6 cellular contexts compared by ENCODE assay signal in the genomic region with DNA sequence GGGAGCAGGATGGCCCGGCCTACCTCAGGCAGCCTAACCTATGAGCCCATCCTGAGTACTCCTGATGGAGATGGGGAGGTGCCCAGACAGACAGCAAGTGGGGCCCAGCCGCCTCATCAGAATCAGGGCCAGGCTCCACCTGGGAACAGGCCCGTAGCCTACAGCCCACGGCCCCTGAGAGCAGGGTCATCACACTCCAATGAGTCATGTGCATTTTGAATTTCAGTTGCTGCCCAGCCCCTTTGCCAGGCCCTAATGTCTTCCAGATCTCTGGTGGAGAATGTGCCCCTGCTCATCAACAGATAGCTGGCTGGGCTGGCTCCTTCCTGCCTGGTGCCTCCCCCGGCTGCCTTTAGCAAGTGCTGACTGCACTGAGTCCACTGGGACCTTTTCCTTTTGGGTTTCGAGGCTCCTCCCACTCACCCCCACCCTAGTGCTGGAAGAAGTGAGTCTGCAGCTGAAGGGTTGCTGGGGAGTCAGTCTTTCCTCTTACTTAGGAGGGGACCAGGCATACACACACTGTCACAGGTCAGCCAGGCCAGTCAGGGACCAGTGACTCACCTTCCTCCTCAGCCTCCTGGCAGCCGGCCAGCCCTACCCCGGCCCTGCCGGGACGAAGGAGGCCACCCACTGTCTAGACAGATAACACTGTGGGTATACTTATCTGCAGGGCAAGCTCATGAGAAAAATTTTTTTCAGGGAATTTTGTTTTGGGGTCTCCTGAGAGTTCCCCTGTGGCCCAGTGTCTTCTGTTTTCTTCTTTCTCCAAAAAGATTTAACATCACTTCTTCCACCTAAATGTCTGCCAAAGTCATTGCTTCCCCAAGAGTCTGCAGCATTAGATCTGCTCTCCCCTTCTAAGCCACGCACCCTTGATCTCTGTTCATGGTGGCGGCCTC. TPM values are rescaled to one million over a fixed set of nuclear protein-coding genes. Genes with fewer than 3 reads are reported as not detected.
A peak's percentile ranks its signal among the peaks of the same experiment; 100 is the strongest.
DNase-seq lines count a peak whose midpoint lies in the region; ATAC-seq and TF ChIP-seq lines count a peak whose summit lies in the region.

No MANE protein-coding gene starts in this region.

- BruUV-seq in Caco-2 (replicated peaks; lab: Mats Ljungman, UMichigan) = no TSS peak

- H3K27me3 ChIP-seq in Caco-2 (replicated peaks; ENCODE audit: control insufficient read depth, insufficient read depth, low read length) = no peaks in the 10 kb centered on the region; the same call in 1 of the 2 replicates

- H3K4me3 Mint-ChIP-seq in Caco-2 (ENCODE audit: unreplicated experiment) (no peak overlapping the region), mesothelial cell of epicardium (no peak overlapping the region)
- H3K4me3 Mint-ChIP-seq in activated naive CD8-positive, alpha-beta T cell treated with anti-CD3 and anti-CD28 coated beads for 36 hours = no peak overlapping the region

- no peak for ATAC-seq in HG03025 (IDR thresholded peaks at IDR 0.05; ENCODE audit: low FRiP score, unreplicated experiment)

- H3K4me1 ChIP-seq in Caco-2 = peaks cover 12% of the 10 kb centered on the region

- peaks cover 6% of the 10 kb centered on the region for H3K36me3 Mint-ChIP-seq in Caco-2 (ENCODE audit: insufficient read depth, unreplicated experiment)
- peaks cover 2% of the 10 kb centered on the region for H3K36me3 Mint-ChIP-seq in activated naive CD8-positive, alpha-beta T cell treated with anti-CD3 and anti-CD28 coated beads for 36 hours
- H3K36me3 Mint-ChIP-seq in mesothelial cell of epicardium = peaks cover 13% of the 10 kb centered on the region

- CTCF ChIA-PET in Caco-2 (lab: Charles Lee) = no interaction called here

- H3K4me1 Mint-ChIP-seq in Caco-2 (ENCODE audit: low read depth, unreplicated experiment) (peaks cover 5% of the 10 kb centered on the region), mesothelial cell of epicardium (peaks cover 17% of the 10 kb centered on the region)
- H3K4me1 Mint-ChIP-seq in activated naive CD8-positive, alpha-beta T cell treated with anti-CD3 and anti-CD28 coated beads for 36 hours = peaks cover 18% of the 10 kb centered on the region

- H3K27me3 Mint-ChIP-seq in Caco-2 (ENCODE audit: insufficient read depth, unreplicated experiment) (no peaks in the 10 kb centered on the region), mesothelial cell of epicardium (ENCODE audit: low read depth) (no peaks in the 10 kb centered on the region)
- H3K27me3 Mint-ChIP-seq in activated naive CD8-positive, alpha-beta T cell treated with anti-CD3 and anti-CD28 coated beads for 36 hours = no peaks in the 10 kb centered on the region

- DNase-seq in Caco-2 = peak; percentile 43 to 71
- DNase-seq in NCI-H2227 (lab: John Stamatoyannopoulos, UW; ENCODE audit: unreplicated experiment) = peak; percentile 64
- DNase-seq in activated naive CD8-positive, alpha-beta T cell treated with anti-CD3 and anti-CD28 coated beads for 36 hours = peak; percentile 86
- peak in 1 of 2 experiments; percentile 67 for DNase-seq in mesothelial cell of epicardium (ENCODE audit: low spot score in 2 of 2, unreplicated experiment in 2 of 2)
- DNase-seq in cerebellar nuclear complex (lab: John Stamatoyannopoulos, UW) = no peak

- no peak overlapping the region for H3K4me3 ChIP-seq in Caco-2 (ENCODE audit: low read depth, low read length)

- H3K27ac Mint-ChIP-seq in Caco-2 (ENCODE audit: unreplicated experiment) = peak overlapping the region; percentile 33
- peak overlapping the region; percentile 84 for H3K27ac Mint-ChIP-seq in activated naive CD8-positive, alpha-beta T cell treated with anti-CD3 and anti-CD28 coated beads for 36 hours
- H3K27ac Mint-ChIP-seq in mesothelial cell of epicardium = peak overlapping the region; percentile 89

- POLR2A ChIA-PET in Caco-2 (lab: Charles Lee) = no interaction called here

- no peaks in the 10 kb centered on the region for H3K9me3 ChIP-seq in Caco-2

- H3K36me3 ChIP-seq in Caco-2 (ENCODE audit: control insufficient read depth, insufficient read depth, low read length) = no peaks in the 10 kb centered on the region

- intact Hi-C loops in Caco-2 (cut with micrococcal nuclease; ENCODE audit: unreplicated experiment) = no loop called here

- TF ChIP-seq CTCF in Caco-2 (IDR thresholded peaks at IDR 0.05; ENCODE audit: insufficient read depth in 1 of 2, low read depth in 1 of 2, low read length in 1 of 2, severe bottlenecking in 1 of 2, unreplicated experiment in 1 of 2) (no peak), mesothelial cell of epicardium (IDR thresholded peaks at IDR 0.05; ENCODE audit: unreplicated experiment) (no peak)

- no peaks in the 10 kb centered on the region for H3K9me3 Mint-ChIP-seq in Caco-2 (ENCODE audit: unreplicated experiment)
- no peaks in the 10 kb centered on the region for H3K9me3 Mint-ChIP-seq in activated naive CD8-positive, alpha-beta T cell treated with anti-CD3 and anti-CD28 coated beads for 36 hours
- no peaks in the 10 kb centered on the region for H3K9me3 Mint-ChIP-seq in mesothelial cell of epicardium

RNA-seq across cellular contexts. Expression of gene ASIC3, which starts 9.1 kb away (rescaled TPM):
- total RNA-seq in Caco-2 (2022) (0.70 and 1.1 TPM in 2 replicates), mesothelial cell of epicardium (6.1 to 7.9 TPM (median 7.2 TPM) in 3 replicates)
- total RNA-seq in activated naive CD8-positive, alpha-beta T cell treated with anti-CD3 and anti-CD28 coated beads for 36 hours = 1 to 10 TPM; 2.7 to 3.2 TPM

RNA-seq across cellular contexts. Expression of gene ABCB8, which starts 10.9 kb away (rescaled TPM):
- total RNA-seq in Caco-2 (2022) = 30.1 and 30.8 TPM in 2 replicates
- 10 to 100 TPM; 34.3 to 37.6 TPM for total RNA-seq in activated naive CD8-positive, alpha-beta T cell treated with anti-CD3 and anti-CD28 coated beads for 36 hours
- total RNA-seq in mesothelial cell of epicardium = 39.8 to 48.0 TPM (median 40.7 TPM) in 3 replicates

RNA-seq across cellular contexts. Expression of gene ATG9B, which starts 14.9 kb away (rescaled TPM):
- total RNA-seq in Caco-2 (2022) = 4.3 and 4.8 TPM in 2 replicates
- 10 to 100 TPM; 12.3 TPM for total RNA-seq in activated naive CD8-positive, alpha-beta T cell treated with anti-CD3 and anti-CD28 coated beads for 36 hours
- 10.6 to 14.0 TPM (median 11.8 TPM) in 3 replicates for total RNA-seq in mesothelial cell of epicardium

RNA-seq across cellular contexts. Expression of gene CDK5, which starts 18.5 kb away (rescaled TPM):
- total RNA-seq in Caco-2 (2022) = 23.8 and 25.2 TPM in 2 replicates
- 10 to 100 TPM; 13.3 to 16.0 TPM for total RNA-seq in activated naive CD8-positive, alpha-beta T cell treated with anti-CD3 and anti-CD28 coated beads for 36 hours
- total RNA-seq in mesothelial cell of epicardium = 17.0 to 17.5 TPM (median 17.4 TPM) in 3 replicates

RNA-seq across cellular contexts. Expression of gene SLC4A2, which starts 20.2 kb away (rescaled TPM):
- total RNA-seq in Caco-2 (2022) (249 and 255 TPM in 2 replicates), mesothelial cell of epicardium (236 to 249 TPM (median 243 TPM) in 3 replicates)
- total RNA-seq in activated naive CD8-positive, alpha-beta T cell treated with anti-CD3 and anti-CD28 coated beads for 36 hours = 10 to 100 TPM; 66.5 to 69.1 TPM

Comparison
In these comparisons a context has a peak if more than half of its experiments do, and no peak if none do; other contexts are left out.
1. DNase-seq: peak in Caco-2 (2 of 2), NCI-H2227 (single experiment) and activated naive CD8-positive, alpha-beta T cell treated with anti-CD3 and anti-CD28 coated beads for 36 hours (single experiment); none in cerebellar nuclear complex (0 of 2).
2. H3K27ac Mint-ChIP-seq: peak in every context shown above with its lines; median percentile 89 in mesothelial cell of epicardium; 84 in activated naive CD8-positive, alpha-beta T cell treated with anti-CD3 and anti-CD28 coated beads for 36 hours; 33 in Caco-2.